ENCODE assay signal across 2 cellular contexts in the genomic region with DNA sequence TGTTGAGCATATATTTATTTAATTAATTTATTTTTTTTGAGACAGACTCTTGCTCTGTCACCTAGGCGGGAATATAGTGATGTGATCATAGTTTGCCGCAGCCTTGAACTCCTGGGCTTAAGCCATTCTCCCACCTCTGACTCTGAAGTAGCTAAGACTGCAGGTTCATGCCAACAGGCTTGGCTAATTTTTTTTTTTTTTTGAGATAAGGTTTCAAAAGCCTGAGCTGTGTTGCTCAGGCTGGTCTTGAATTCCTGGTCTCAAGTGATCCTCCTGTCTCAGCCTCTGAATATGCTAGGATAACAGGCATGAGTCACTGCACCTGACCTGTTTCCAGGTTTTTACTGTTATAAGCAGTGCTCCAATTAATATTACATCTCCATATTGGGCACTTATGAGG.
A peak's percentile ranks its signal among the peaks of the same experiment; 100 is the strongest.
TF ChIP-seq lines count a peak whose summit lies in the region.

No MANE protein-coding gene starts in this region.

TF ChIP-seq in K562, 482 proteins besides CTCF, POLR2A, EP300 and RAD21:
- TF ChIP-seq SIN3B (IDR thresholded peaks at IDR 0.05; ENCODE audit: low read depth) (no peak), TBP (optimal IDR thresholded peaks at IDR 0.05; ENCODE audit: low read depth, low read length) (no peak), JUND (IDR thresholded peaks at IDR 0.05; ENCODE audit: borderline replicate concordance, low read depth, low read length) (no peak), JUND (tag; IDR thresholded peaks at IDR 0.05; ENCODE audit: borderline replicate concordance, low read depth, low read length) (0 out of 3 replicates have a peak, but pooled peaks have one; percentile 18), ZNF347 (CRISPR knock-in tag; IDR thresholded peaks at IDR 0.05; ENCODE audit: low read depth) (no peak), CCAR2 (IDR thresholded peaks at IDR 0.05; ENCODE audit: low read depth, low read length) (no peak), KAT2B (IDR thresholded peaks at IDR 0.05; ENCODE audit: low read depth, low read length) (no peak), MAZ (CRISPR knock-in tag; conservative IDR thresholded peaks at IDR 0.05 in 1 of 2, IDR thresholded peaks at IDR 0.05 in 1 of 2) (no peak), ETV6 (IDR thresholded peaks at IDR 0.05; ENCODE audit: borderline replicate concordance in 1 of 2, low read depth in 2 of 2, low read length in 1 of 2) (no peak), ETV6 (CRISPR knock-in tag; IDR thresholded peaks at IDR 0.05; ENCODE audit: borderline replicate concordance) (no peak), ZNF384 (IDR thresholded peaks at IDR 0.05; ENCODE audit: low read depth, low read length) (peak; percentile 69)
- TF ChIP-seq, protein P1, sequence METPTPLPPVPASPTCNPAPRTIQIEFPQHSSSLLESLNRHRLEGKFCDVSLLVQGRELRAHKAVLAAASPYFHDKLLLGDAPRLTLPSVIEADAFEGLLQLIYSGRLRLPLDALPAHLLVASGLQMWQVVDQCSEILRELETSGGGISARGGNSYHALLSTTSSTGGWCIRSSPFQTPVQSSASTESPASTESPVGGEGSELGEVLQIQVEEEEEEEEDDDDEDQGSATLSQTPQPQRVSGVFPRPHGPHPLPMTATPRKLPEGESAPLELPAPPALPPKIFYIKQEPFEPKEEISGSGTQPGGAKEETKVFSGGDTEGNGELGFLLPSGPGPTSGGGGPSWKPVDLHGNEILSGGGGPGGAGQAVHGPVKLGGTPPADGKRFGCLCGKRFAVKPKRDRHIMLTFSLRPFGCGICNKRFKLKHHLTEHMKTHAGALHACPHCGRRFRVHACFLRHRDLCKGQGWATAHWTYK (CRISPR knock-in tag; IDR thresholded peaks at IDR 0.05) = no peak
TF ChIP-seq in K562: peak in this region for 2.

TF ChIP-seq in SK-N-SH, 30 proteins besides CTCF, POLR2A, EP300 and RAD21:
- TF ChIP-seq TAF1 (IDR thresholded peaks at IDR 0.05; ENCODE audit: borderline replicate concordance, low read depth, low read length) (no peak), GATA2 (CRISPR knock-in tag; IDR thresholded peaks at IDR 0.05) (no peak), MXI1 (IDR thresholded peaks at IDR 0.05; ENCODE audit: low read depth, low read length) (no peak), GABPA (IDR thresholded peaks at IDR 0.05; ENCODE audit: low read depth) (no peak), FOXJ3 (CRISPR knock-in tag; IDR thresholded peaks at IDR 0.05) (no peak), FOXM1 (IDR thresholded peaks at IDR 0.05; ENCODE audit: low read depth) (no peak), CHD2 (IDR thresholded peaks at IDR 0.05; ENCODE audit: low read length, partially characterized antibody) (no peak), SIN3A (IDR thresholded peaks at IDR 0.05; ENCODE audit: borderline replicate concordance, low read depth, low read length) (no peak), MEF2A (IDR thresholded peaks at IDR 0.05; ENCODE audit: borderline replicate concordance, low read depth) (no peak), RFX5 (IDR thresholded peaks at IDR 0.05; ENCODE audit: low read length) (no peak)
- TF ChIP-seq, protein P2, sequence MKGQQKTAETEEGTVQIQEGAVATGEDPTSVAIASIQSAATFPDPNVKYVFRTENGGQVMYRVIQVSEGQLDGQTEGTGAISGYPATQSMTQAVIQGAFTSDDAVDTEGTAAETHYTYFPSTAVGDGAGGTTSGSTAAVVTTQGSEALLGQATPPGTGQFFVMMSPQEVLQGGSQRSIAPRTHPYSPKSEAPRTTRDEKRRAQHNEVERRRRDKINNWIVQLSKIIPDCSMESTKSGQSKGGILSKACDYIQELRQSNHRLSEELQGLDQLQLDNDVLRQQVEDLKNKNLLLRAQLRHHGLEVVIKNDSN (IDR thresholded peaks at IDR 0.05; ENCODE audit: borderline replicate concordance, low read depth) = no peak
- TF ChIP-seq, protein P3, sequence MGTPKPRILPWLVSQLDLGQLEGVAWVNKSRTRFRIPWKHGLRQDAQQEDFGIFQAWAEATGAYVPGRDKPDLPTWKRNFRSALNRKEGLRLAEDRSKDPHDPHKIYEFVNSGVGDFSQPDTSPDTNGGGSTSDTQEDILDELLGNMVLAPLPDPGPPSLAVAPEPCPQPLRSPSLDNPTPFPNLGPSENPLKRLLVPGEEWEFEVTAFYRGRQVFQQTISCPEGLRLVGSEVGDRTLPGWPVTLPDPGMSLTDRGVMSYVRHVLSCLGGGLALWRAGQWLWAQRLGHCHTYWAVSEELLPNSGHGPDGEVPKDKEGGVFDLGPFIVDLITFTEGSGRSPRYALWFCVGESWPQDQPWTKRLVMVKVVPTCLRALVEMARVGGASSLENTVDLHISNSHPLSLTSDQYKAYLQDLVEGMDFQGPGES (IDR thresholded peaks at IDR 0.05; ENCODE audit: low read depth, low read length) = no peak
- TF ChIP-seq, protein P4, sequence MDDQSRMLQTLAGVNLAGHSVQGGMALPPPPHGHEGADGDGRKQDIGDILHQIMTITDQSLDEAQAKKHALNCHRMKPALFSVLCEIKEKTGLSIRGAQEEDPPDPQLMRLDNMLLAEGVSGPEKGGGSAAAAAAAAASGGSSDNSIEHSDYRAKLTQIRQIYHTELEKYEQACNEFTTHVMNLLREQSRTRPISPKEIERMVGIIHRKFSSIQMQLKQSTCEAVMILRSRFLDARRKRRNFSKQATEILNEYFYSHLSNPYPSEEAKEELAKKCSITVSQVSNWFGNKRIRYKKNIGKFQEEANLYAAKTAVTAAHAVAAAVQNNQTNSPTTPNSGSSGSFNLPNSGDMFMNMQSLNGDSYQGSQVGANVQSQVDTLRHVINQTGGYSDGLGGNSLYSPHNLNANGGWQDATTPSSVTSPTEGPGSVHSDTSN (IDR thresholded peaks at IDR 0.05) = no peak
- TF ChIP-seq, protein P5, sequence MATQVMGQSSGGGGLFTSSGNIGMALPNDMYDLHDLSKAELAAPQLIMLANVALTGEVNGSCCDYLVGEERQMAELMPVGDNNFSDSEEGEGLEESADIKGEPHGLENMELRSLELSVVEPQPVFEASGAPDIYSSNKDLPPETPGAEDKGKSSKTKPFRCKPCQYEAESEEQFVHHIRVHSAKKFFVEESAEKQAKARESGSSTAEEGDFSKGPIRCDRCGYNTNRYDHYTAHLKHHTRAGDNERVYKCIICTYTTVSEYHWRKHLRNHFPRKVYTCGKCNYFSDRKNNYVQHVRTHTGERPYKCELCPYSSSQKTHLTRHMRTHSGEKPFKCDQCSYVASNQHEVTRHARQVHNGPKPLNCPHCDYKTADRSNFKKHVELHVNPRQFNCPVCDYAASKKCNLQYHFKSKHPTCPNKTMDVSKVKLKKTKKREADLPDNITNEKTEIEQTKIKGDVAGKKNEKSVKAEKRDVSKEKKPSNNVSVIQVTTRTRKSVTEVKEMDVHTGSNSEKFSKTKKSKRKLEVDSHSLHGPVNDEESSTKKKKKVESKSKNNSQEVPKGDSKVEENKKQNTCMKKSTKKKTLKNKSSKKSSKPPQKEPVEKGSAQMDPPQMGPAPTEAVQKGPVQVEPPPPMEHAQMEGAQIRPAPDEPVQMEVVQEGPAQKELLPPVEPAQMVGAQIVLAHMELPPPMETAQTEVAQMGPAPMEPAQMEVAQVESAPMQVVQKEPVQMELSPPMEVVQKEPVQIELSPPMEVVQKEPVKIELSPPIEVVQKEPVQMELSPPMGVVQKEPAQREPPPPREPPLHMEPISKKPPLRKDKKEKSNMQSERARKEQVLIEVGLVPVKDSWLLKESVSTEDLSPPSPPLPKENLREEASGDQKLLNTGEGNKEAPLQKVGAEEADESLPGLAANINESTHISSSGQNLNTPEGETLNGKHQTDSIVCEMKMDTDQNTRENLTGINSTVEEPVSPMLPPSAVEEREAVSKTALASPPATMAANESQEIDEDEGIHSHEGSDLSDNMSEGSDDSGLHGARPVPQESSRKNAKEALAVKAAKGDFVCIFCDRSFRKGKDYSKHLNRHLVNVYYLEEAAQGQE (IDR thresholded peaks at IDR 0.05; ENCODE audit: low read depth, low read length) = no peak
